ENCODE assay signal across 9 cellular contexts in the genomic region with DNA sequence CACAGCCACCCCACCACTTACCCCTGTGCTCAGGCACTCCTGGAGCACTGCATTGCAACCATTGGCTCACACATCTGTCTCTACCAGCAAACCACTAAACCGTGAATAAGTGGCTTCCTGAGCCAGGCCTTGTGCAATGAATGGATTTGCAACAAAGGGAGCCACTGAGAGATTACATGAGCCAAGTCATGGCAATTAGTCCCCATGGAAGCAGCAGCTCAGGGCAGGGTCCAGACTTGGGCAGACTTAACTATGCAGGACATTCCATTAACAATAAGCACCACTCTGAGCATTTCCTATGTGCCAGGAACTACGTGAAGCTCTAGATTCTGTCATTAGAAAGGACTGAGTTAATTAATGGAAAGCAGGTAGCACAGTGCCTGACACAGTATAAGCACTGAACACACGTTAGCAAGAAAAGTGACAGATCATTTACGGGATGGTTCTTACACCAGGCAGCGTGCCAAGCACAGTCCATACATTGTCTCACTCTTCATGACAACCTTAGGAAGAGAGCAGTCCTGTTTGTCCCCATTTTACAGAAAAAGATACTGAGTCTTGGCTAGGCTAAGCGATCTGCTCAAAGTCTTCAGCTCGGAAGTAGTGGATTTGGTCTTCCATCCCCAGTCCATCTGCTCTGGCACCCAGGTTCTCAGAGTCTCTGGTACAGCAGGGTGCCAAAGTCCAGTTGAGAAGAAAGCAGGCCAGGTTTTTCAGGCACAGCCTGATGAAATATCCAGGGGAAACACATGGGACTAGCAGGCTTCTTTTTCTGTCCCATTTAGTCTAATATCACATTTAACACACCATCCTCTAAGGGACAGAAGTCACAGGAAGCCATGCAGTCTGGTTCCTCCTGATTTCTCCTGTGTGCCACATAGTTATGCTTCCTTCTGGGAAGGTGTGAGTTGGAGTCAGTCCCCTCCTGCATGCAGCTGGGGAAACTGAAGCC. TPM values are rescaled to one million over a fixed set of nuclear protein-coding genes. Genes with fewer than 3 reads are reported as not detected.
DNase-seq lines count a peak whose midpoint lies in the region; ATAC-seq and TF ChIP-seq lines count a peak whose summit lies in the region.
"Had no signal": no experiment of that assay in that cellular context is flagged by ENCODE, and none has a peak within 500 bp of the region (broad histone marks: within the 10 kb centered on the region; RNA-seq: fewer than 3 reads in every experiment).

No MANE protein-coding gene starts in this region.

- H3K27ac ChIP-seq in uterus, result peak overlapping the region in 1 of 2 donors; percentile 31

- no peaks in the 10 kb centered on the region for H3K36me3 ChIP-seq in uterus

- DNase-seq in GM04503 (ENCODE audit: low read depth) (peak; percentile 79), NCI-H2107 treated with DMSO at 0.1 percent for 48 hours (lab: John Stamatoyannopoulos, UW; ENCODE audit: unreplicated experiment) (peak; percentile 75), astrocyte of the hippocampus (ENCODE audit: low read depth, low spot score) (peak; percentile 85), medulla oblongata (ENCODE audit: extremely low spot score) (peak; percentile 62), uterus (no peak)
- DNase-seq in stimulated activated CD4-positive, alpha-beta T cell treated with anti-CD3 and anti-CD28 coated beads, Interleukin-1b, Interleukin-23, amount 100 ng/mL, for 48 hours, result no peak
- no peak for DNase-seq in central memory CD4-positive, alpha-beta T cell

- H3K27me3 ChIP-seq in uterus, result no peaks in the 10 kb centered on the region

- H3K4me3 ChIP-seq in uterus, result no peak overlapping the region

- TF ChIP-seq CTCF in uterus (IDR thresholded peaks at IDR 0.05), result no peak

- ATAC-seq in HG02623 (IDR thresholded peaks at IDR 0.05; ENCODE audit: unreplicated experiment), result no peak

- no peaks in the 10 kb centered on the region for H3K4me1 ChIP-seq in uterus

- intact Hi-C loops in uterus (cut with DNase I; ENCODE audit: low total_unique reads), result no loop called here

- no peak for TF ChIP-seq POLR2A in uterus (IDR thresholded peaks at IDR 0.05)

- no peaks in the 10 kb centered on the region for H3K9me3 ChIP-seq in uterus

RNA-seq across cellular contexts. Expression of gene LIPC, which starts 44.1 kb away (rescaled TPM):
- under 1 TPM in 2 of 4 donors, not detected in 2; 0.28 to 0.51 TPM for total RNA-seq in uterus
- total RNA-seq: temporal lobe had no signal

Comparison
In these comparisons a context has a peak if more than half of its experiments do, and no peak if none do; other contexts are left out.
1. DNase-seq: peak in GM04503 (single experiment), NCI-H2107 treated with DMSO at 0.1 percent for 48 hours (single experiment), astrocyte of the hippocampus (single experiment) and medulla oblongata (single experiment); none in uterus (0 of 2), stimulated activated CD4-positive, alpha-beta T cell treated with anti-CD3 and anti-CD28 coated beads, Interleukin-1b, Interleukin-23, amount 100 ng/mL, for 48 hours (single experiment) and central memory CD4-positive, alpha-beta T cell (single experiment).